ENCODE assay signal across 9 cellular contexts in the genomic region with DNA sequence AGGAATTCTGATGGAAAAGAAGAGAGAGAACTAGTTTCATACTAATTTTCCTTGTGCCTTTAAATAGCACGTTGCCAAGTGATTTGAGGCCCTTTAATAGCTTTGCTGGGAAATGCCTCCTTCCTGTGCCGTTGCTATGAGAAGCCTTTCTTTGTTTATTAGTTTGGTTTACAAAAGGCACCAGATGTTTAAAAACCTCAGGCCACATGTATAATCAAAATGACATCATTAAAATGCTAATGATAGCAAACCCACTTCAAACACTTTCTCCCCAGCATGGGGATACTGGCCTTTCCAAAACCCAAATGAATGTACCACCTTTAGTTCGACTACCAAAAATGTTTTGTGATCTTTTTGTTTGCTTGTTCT. TPM values are rescaled to one million over a fixed set of nuclear protein-coding genes. Genes with fewer than 3 reads are reported as not detected.
A peak's percentile ranks its signal among the peaks of the same experiment; 100 is the strongest.
DNase-seq lines count a peak whose midpoint lies in the region; ATAC-seq lines count a peak whose summit lies in the region.
"Had no signal": no experiment of that assay in that cellular context is flagged by ENCODE, and none has a peak within 500 bp of the region (broad histone marks: within the 10 kb centered on the region; RNA-seq: fewer than 3 reads in every experiment).

No MANE protein-coding gene starts in this region.

- no peak overlapping the region for H3K4ac ChIP-seq in mesendoderm (ENCODE audit: low read depth, low read length)

- H3K27ac Mint-ChIP-seq in central memory CD8-positive, alpha-beta T cell (ENCODE audit: low read depth) = peak overlapping the region; percentile 61

- H3K9me3 Mint-ChIP-seq in central memory CD8-positive, alpha-beta T cell = no peaks in the 10 kb centered on the region
- H3K9me3 Mint-ChIP-seq: naive B cell had no signal

- no peak overlapping the region for H2BK120ac ChIP-seq in mesendoderm (ENCODE audit: low read depth, low read length)

- peaks cover 8% of the 10 kb centered on the region for H3K27me3 Mint-ChIP-seq in central memory CD8-positive, alpha-beta T cell
- H3K27me3 Mint-ChIP-seq: naive B cell had no signal

- H3K4me3 ChIP-seq in mesendoderm (ENCODE audit: low read length) = no peak overlapping the region

- no peak overlapping the region for H2BK15ac ChIP-seq in mesendoderm (replicated peaks; ENCODE audit: low read depth)

- no peak overlapping the region for H4K5ac ChIP-seq in mesendoderm (ENCODE audit: low read length)

- no peaks in the 10 kb centered on the region for H3K79me2 ChIP-seq in mesendoderm (ENCODE audit: control insufficient read depth, insufficient read depth, low read length)

- no peak overlapping the region for H2AK5ac ChIP-seq in mesendoderm (ENCODE audit: low read length)

- peak; percentile 59 for ATAC-seq in central memory CD8-positive, alpha-beta T cell (replicated peaks; ENCODE audit: extremely low read depth, poor library complexity, severe bottlenecking)
- no peak for ATAC-seq in HG02798 (IDR thresholded peaks at IDR 0.05; ENCODE audit: poor library complexity, unreplicated experiment)

- H3K27me3 ChIP-seq in mesendoderm (ENCODE audit: insufficient read depth, low read length, poor library complexity) = no peaks in the 10 kb centered on the region

- H3K36me3 Mint-ChIP-seq in central memory CD8-positive, alpha-beta T cell (ENCODE audit: insufficient read depth) = peaks cover 1% of the 10 kb centered on the region
- H3K36me3 Mint-ChIP-seq: naive B cell had no signal

- no peaks in the 10 kb centered on the region for H3K79me1 ChIP-seq in mesendoderm (ENCODE audit: low read length)

- H3K4me3 Mint-ChIP-seq in central memory CD8-positive, alpha-beta T cell = peak overlapping the region; percentile 48

- no peak overlapping the region for H3K56ac ChIP-seq in mesendoderm (ENCODE audit: low read length)

- no peak overlapping the region for H3K18ac ChIP-seq in mesendoderm (ENCODE audit: low read length)

- no CpG with 5 or more reads among the region's 3 CpGs for WGBS in mesendoderm (ENCODE audit: extremely low coverage, insufficient coverage, low lambda C conversion rate)

- H3K27ac ChIP-seq in KOPT-K1 (ENCODE audit: low read depth, low read length, poor library complexity, severe bottlenecking) (peak overlapping the region; percentile 59), mesendoderm (ENCODE audit: low read depth, low read length) (no peak overlapping the region), substantia nigra (ENCODE audit: low read depth, low read length, poor library complexity, severe bottlenecking) (no peak overlapping the region)

- peaks cover 13% of the 10 kb centered on the region for H3K4me1 Mint-ChIP-seq in central memory CD8-positive, alpha-beta T cell

- H3K9ac ChIP-seq in mesendoderm (ENCODE audit: low read length) = no peak overlapping the region

- no peaks in the 10 kb centered on the region for H3K9me3 ChIP-seq in KOPT-K1 (ENCODE audit: insufficient read depth, low read length, poor library complexity, severe bottlenecking)

- H4K8ac ChIP-seq in mesendoderm (ENCODE audit: low read depth, low read length) = no peak overlapping the region

- no peak overlapping the region for H3K4me2 ChIP-seq in mesendoderm (ENCODE audit: low read length)

- no peaks in the 10 kb centered on the region for H3K4me1 ChIP-seq in mesendoderm (ENCODE audit: control insufficient read depth, low read depth, low read length)

- DNase-seq in DMS 273 treated with DMSO at 0.1 percent for 48 hours (lab: John Stamatoyannopoulos, UW) (peak; percentile 87), mesendoderm (peak; percentile 43), substantia nigra (lab: John Stamatoyannopoulos, UW) (no peak), ureter (ENCODE audit: low spot score) (no peak), pons (ENCODE audit: low spot score) (no peak)
- DNase-seq in central memory CD8-positive, alpha-beta T cell (ENCODE audit: low spot score in 2 of 2) = no peak
- DNase-seq: naive B cell had no signal

- H3K36me3 ChIP-seq in KOPT-K1 (ENCODE audit: insufficient read depth, low read length) (no peaks in the 10 kb centered on the region), mesendoderm (ENCODE audit: control insufficient read depth, insufficient read depth, low read length) (no peaks in the 10 kb centered on the region)

- H2BK5ac ChIP-seq in mesendoderm (ENCODE audit: low read length) = no peak overlapping the region

- no peak overlapping the region for H3K23ac ChIP-seq in mesendoderm (ENCODE audit: low read length)

RNA-seq across cellular contexts. Expression of gene TBC1D23, which starts 50.0 kb away (rescaled TPM):
- 15.2 TPM for polyA plus RNA-seq in mesendoderm (2013, experiment 1 of 2)
- polyA plus RNA-seq in mesendoderm (2013, experiment 2 of 2) = 15.3 TPM
- 44.7 TPM for total RNA-seq in ureter

Comparison
In these comparisons a context has a peak if more than half of its experiments do, and no peak if none do; other contexts are left out.
1. DNase-seq: peak in DMS 273 treated with DMSO at 0.1 percent for 48 hours (single experiment) and mesendoderm (single experiment); none in central memory CD8-positive, alpha-beta T cell (0 of 2), substantia nigra (0 of 49), ureter (single experiment) and pons (single experiment).